Comparison of ENCODE assay signal across 8 cellular contexts in genomic region chr21:26389971-26390641, GRCh38.
DNase-seq lines count a peak whose midpoint lies in the region; ATAC-seq, FAIRE-seq and TF ChIP-seq lines count a peak whose summit lies in the region.

No MANE protein-coding gene starts in this region.

- no peaks in the 10 kb centered on the region for H3K9me3 Mint-ChIP-seq in activated CD4-positive, alpha-beta T cell treated with anti-CD3 and anti-CD28 coated beads, Interleukin-2, amount 10 ng/mL, durations not matched to agents 7 days and 5 days

- H3K27ac Mint-ChIP-seq in activated CD4-positive, alpha-beta T cell treated with anti-CD3 and anti-CD28 coated beads, Interleukin-2, amount 10 ng/mL, durations not matched to agents 7 days and 5 days = no peak overlapping the region

- H3K36me3 ChIP-seq in esophagus muscularis mucosa (no peaks in the 10 kb centered on the region), transverse colon (no peaks in the 10 kb centered on the region)

- no peaks in the 10 kb centered on the region for H3K36me3 Mint-ChIP-seq in activated CD4-positive, alpha-beta T cell treated with anti-CD3 and anti-CD28 coated beads, Interleukin-2, amount 10 ng/mL, durations not matched to agents 7 days and 5 days (ENCODE audit: low read depth)

- CTCF ChIA-PET in A549 (lab: Yijun Ruan, JAX) = no interaction called here
- CTCF ChIA-PET in activated CD4-positive, alpha-beta T cell treated with anti-CD3 and anti-CD28 coated beads, Interleukin-2, amount 10 ng/mL, durations not matched to agents 7 days and 5 days (lab: Charles Lee) = interaction anchor here (0.5 kb wide), 1 partner anchor 567 kb away, joined by 3 read pairs; no protein-coding TSS in a partner anchor

- H3K4me2 ChIP-seq in A549 = peak overlapping the region; percentile 70

- no peak for FAIRE-seq in A549 (lab: Jason Lieb, UNC)

- TF ChIP-seq CTCF in A549 (IDR thresholded peaks at IDR 0.05) (no peak), fibroblast of pulmonary artery (IDR thresholded peaks at IDR 0.05; ENCODE audit: low read length, missing control alignments) (no peak), esophagus muscularis mucosa (IDR thresholded peaks at IDR 0.05) (no peak), transverse colon (IDR thresholded peaks at IDR 0.05) (no peak)

- H3K4me3 Mint-ChIP-seq in activated CD4-positive, alpha-beta T cell treated with anti-CD3 and anti-CD28 coated beads, Interleukin-2, amount 10 ng/mL, durations not matched to agents 7 days and 5 days = no peak overlapping the region

- H3K9me3 ChIP-seq in A549 (no peaks in the 10 kb centered on the region), esophagus muscularis mucosa (no peaks in the 10 kb centered on the region), transverse colon (no peaks in the 10 kb centered on the region)

- H3K4me3 ChIP-seq in A549 (no peak overlapping the region), fibroblast of pulmonary artery (replicated peaks; ENCODE audit: low read depth, low read length) (no peak overlapping the region), esophagus muscularis mucosa (no peak overlapping the region), transverse colon (no peak overlapping the region)

- H3K27ac ChIP-seq in A549 (peak overlapping the region; percentile 72 to 75), esophagus muscularis mucosa (replicated peaks in 1 of 4) (no peak overlapping the region), transverse colon (no peak overlapping the region)

- no peaks in the 10 kb centered on the region for H3K27me3 Mint-ChIP-seq in activated CD4-positive, alpha-beta T cell treated with anti-CD3 and anti-CD28 coated beads, Interleukin-2, amount 10 ng/mL, durations not matched to agents 7 days and 5 days

- intact Hi-C loops in esophagus muscularis mucosa (cut with DNase I) (no loop called here), transverse colon (cut with DNase I; ENCODE audit: low total_unique reads) (no loop called here)

- ATAC-seq in A549 (peak; percentile 84 to 87), HG02759 (IDR thresholded peaks at IDR 0.05; ENCODE audit: unreplicated experiment) (peak; percentile 69)

- no peaks in the 10 kb centered on the region for H3K27me3 ChIP-seq in esophagus muscularis mucosa
- H3K27me3 ChIP-seq in transverse colon = no peaks in the 10 kb centered on the region

- no peaks in the 10 kb centered on the region for H3K4me1 Mint-ChIP-seq in activated CD4-positive, alpha-beta T cell treated with anti-CD3 and anti-CD28 coated beads, Interleukin-2, amount 10 ng/mL, durations not matched to agents 7 days and 5 days

- TF ChIP-seq EP300 in A549 (IDR thresholded peaks at IDR 0.05) (peak in 1 of 2 experiments; percentile 23; a peak in 1 of 5 replicates), esophagus muscularis mucosa (IDR thresholded peaks at IDR 0.05) (no peak), transverse colon (IDR thresholded peaks at IDR 0.05; ENCODE audit: low read depth) (no peak)

- no peak for TF ChIP-seq RAD21 in A549 (conservative IDR thresholded peaks at IDR 0.05 in 1 of 2, IDR thresholded peaks at IDR 0.05 in 1 of 2)

- in situ Hi-C loops in transverse colon (cut with MboI; ENCODE audit: low pct_ligation_motif_present in 1 of 4, low pct_unique_long_range_greater_than_20kb in 1 of 4, low sequenced_read_pairs in 3 of 4) = no loop called here

- H3K4me1 ChIP-seq in A549 (peaks cover 23% of the 10 kb centered on the region), esophagus muscularis mucosa (no peaks in the 10 kb centered on the region), transverse colon (no peaks in the 10 kb centered on the region)

- DNase-seq in A549 (ENCODE audit: low read depth in 1 of 2, low spot score in 1 of 2) (peak; percentile 10 to 75), OCI-M1 (lab: John Stamatoyannopoulos, UW) (peak; percentile 38), fibroblast of pulmonary artery (ENCODE audit: low read depth) (peak; percentile 41), esophagus muscularis mucosa (ENCODE audit: extremely low spot score) (no peak), transverse colon (no peak), NCI-H2029 treated with DMSO at 0.1 percent for 48 hours (lab: John Stamatoyannopoulos, UW) (no peak)
- no peak for DNase-seq in activated CD4-positive, alpha-beta T cell treated with anti-CD3 and anti-CD28 coated beads, Interleukin-2, amount 10 ng/mL, durations not matched to agents 7 days and 5 days

- 1% methylated on average over 6 of the region's 6 CpGs for WGBS in A549 (ENCODE audit: missing lambda C conversion rate)
- WGBS in esophagus muscularis mucosa = 78% methylated on average over 6 of the region's 6 CpGs
- whole genome bisulfite sequencing in transverse colon (ENCODE audit: low coverage in 1 of 2), 2 donors = 64 to 75% methylated on average over 2 to 6 of the region's 6 CpGs

- POLR2A ChIA-PET in A549 (lab: Yijun Ruan, JAX) = no interaction called here
- POLR2A ChIA-PET in activated CD4-positive, alpha-beta T cell treated with anti-CD3 and anti-CD28 coated beads, Interleukin-2, amount 10 ng/mL, durations not matched to agents 7 days and 5 days (lab: Charles Lee) = no interaction called here

- TF ChIP-seq POLR2A in A549 (IDR thresholded peaks at IDR 0.05; ENCODE audit: low read length) (no peak), esophagus muscularis mucosa (IDR thresholded peaks at IDR 0.05; ENCODE audit: low read depth) (no peak), transverse colon (IDR thresholded peaks at IDR 0.05) (no peak)

TF ChIP-seq in A549, 52 proteins besides CTCF, POLR2A, EP300 and RAD21:
- TF ChIP-seq MAFK (IDR thresholded peaks at IDR 0.05; ENCODE audit: partially characterized antibody) = no peak
- no peak; the same call in 1 of the 2 replicates for TF ChIP-seq FOSL2 (IDR thresholded peaks at IDR 0.05)
- TF ChIP-seq FOSL2 (CRISPR knock-in tag; IDR thresholded peaks at IDR 0.05) = peak; percentile 19; the same call in 1 of the 2 replicates
- peak; percentile 60 for TF ChIP-seq GATA3 (IDR thresholded peaks at IDR 0.05; ENCODE audit: borderline replicate concordance)
- TF ChIP-seq HES2 (IDR thresholded peaks at IDR 0.05) = no peak
- TF ChIP-seq JUN (IDR thresholded peaks at IDR 0.05) = no peak
- TF ChIP-seq HOXA7 (CRISPR knock-in tag; IDR thresholded peaks at IDR 0.05) = no peak
- TF ChIP-seq JUNB (IDR thresholded peaks at IDR 0.05) = peak; percentile 37; the same call in 1 of the 2 replicates
- TF ChIP-seq ZSCAN20 (CRISPR knock-in tag; IDR thresholded peaks at IDR 0.05) = no peak

Comparison
In these comparisons a context has a peak if more than half of its experiments do, and no peak if none do; other contexts are left out.
1. DNase-seq: peak in A549 (2 of 2), OCI-M1 (single experiment) and fibroblast of pulmonary artery (single experiment); none in esophagus muscularis mucosa (single experiment), transverse colon (single experiment), activated CD4-positive, alpha-beta T cell treated with anti-CD3 and anti-CD28 coated beads, Interleukin-2, amount 10 ng/mL, durations not matched to agents 7 days and 5 days (single experiment) and NCI-H2029 treated with DMSO at 0.1 percent for 48 hours (single experiment).
2. H3K27ac ChIP-seq: peak in A549 (2 of 2); none in esophagus muscularis mucosa (0 of 4) and transverse colon (0 of 4).